In the genomic region with DNA sequence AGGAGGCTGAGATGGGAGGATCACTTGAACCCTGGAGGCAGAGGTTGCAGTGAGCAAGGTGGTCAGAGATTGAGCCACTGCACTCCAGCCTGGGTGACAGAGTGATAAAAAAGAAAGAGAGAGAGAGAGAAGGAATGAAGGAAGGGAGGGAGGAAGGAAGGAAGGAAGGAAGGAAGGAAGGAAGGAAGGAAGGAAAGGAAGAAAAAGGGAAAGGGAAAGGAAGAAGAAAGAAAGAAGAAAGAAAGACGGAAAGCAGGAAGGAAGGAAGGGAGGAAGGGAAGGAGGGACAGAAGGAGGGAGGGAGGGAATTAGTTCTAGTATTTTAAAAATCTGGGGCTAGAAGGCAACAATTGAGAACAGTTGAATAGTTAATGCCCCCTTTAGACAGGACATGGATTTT, we compare ENCODE assay signal across 27 cellular contexts.
"Had no signal": no experiment of that assay in that cellular context is flagged by ENCODE, and none has a peak within 500 bp of the region (broad histone marks: within the 10 kb centered on the region; RNA-seq: fewer than 3 reads in every experiment).

No MANE protein-coding gene starts in this region.

- H3K27ac Mint-ChIP-seq: activated CD4-positive, alpha-beta memory T cell treated with anti-CD3 and anti-CD28 coated beads, Interleukin-2, amount 10 ng/mL, durations not matched to agents 7 days and 5 days; activated CD4-positive, alpha-beta T cell treated with anti-CD3 and anti-CD28 coated beads, Interleukin-2, amount 10 ng/mL, durations not matched to agents 7 days and 5 days; activated naive CD8-positive, alpha-beta T cell treated with anti-CD3 and anti-CD28 coated beads for 36 hours; mesothelial cell of epicardium had no signal

- H3K36me3 Mint-ChIP-seq: mesothelial cell of epicardium had no signal

- DNase-seq: activated CD4-positive, alpha-beta memory T cell treated with anti-CD3 and anti-CD28 coated beads, Interleukin-2, amount 10 ng/mL, durations not matched to agents 7 days and 5 days; activated CD4-positive, alpha-beta T cell treated with anti-CD3 and anti-CD28 coated beads, Interleukin-2, amount 10 ng/mL, durations not matched to agents 7 days and 5 days; activated naive CD4-positive, alpha-beta T cell; activated naive CD8-positive, alpha-beta T cell treated with anti-CD3 and anti-CD28 coated beads for 36 hours; activated T-cell treated with anti-CD3 and anti-CD28 coated beads, Interleukin-2, amount 50 U/mL, for 1 hour; adrenal gland; aorta; body of pancreas; cortex of kidney; kidney; left colon; mammary epithelial cell; naive B cell; occipital lobe; right cardiac atrium; stimulated activated CD4-positive, alpha-beta T cell treated with anti-CD3 and anti-CD28 coated beads, Interleukin-2, amount 100 ng/mL, for 48 hours; stimulated activated naive CD8-positive, alpha-beta T cell treated with anti-CD3 and anti-CD28 coated beads, Interleukin-15, amount 100 ng/mL, for 72 hours; substantia nigra; T-helper 1 cell; upper lobe of left lung had no signal

- ATAC-seq: activated CD4-positive, CD25-positive, alpha-beta regulatory T cell treated with anti-CD3 and anti-CD28 coated beads, Interleukin-2, amount 50 U/mL, for 24 hours; body of pancreas; gastroesophageal sphincter; left colon; right cardiac atrium; stimulated activated naive CD8-positive, alpha-beta T cell treated with anti-CD3 and anti-CD28 coated beads, Interleukin-15, amount 100 ng/mL, for 72 hours had no signal

- H3K9ac ChIP-seq: parathyroid adenoma had no signal

- H3K4me1 ChIP-seq: adrenal gland, body of pancreas, gastroesophageal sphincter, parathyroid adenoma, upper lobe of left lung had no signal

- H3K4me3 Mint-ChIP-seq: activated CD4-positive, alpha-beta memory T cell treated with anti-CD3 and anti-CD28 coated beads, Interleukin-2, amount 10 ng/mL, durations not matched to agents 7 days and 5 days; activated CD4-positive, alpha-beta T cell treated with anti-CD3 and anti-CD28 coated beads, Interleukin-2, amount 10 ng/mL, durations not matched to agents 7 days and 5 days; activated naive CD8-positive, alpha-beta T cell treated with anti-CD3 and anti-CD28 coated beads for 36 hours; mesothelial cell of epicardium; naive B cell; neural crest cell; stimulated activated naive CD8-positive, alpha-beta T cell treated with anti-CD3 and anti-CD28 coated beads, Interleukin-15, amount 100 ng/mL, for 72 hours had no signal

- H3K27me3 Mint-ChIP-seq: activated CD4-positive, alpha-beta memory T cell treated with anti-CD3 and anti-CD28 coated beads, Interleukin-2, amount 10 ng/mL, durations not matched to agents 7 days and 5 days; activated CD4-positive, alpha-beta T cell treated with anti-CD3 and anti-CD28 coated beads, Interleukin-2, amount 10 ng/mL, durations not matched to agents 7 days and 5 days; activated naive CD8-positive, alpha-beta T cell treated with anti-CD3 and anti-CD28 coated beads for 36 hours; naive B cell; stimulated activated naive CD8-positive, alpha-beta T cell treated with anti-CD3 and anti-CD28 coated beads, Interleukin-15, amount 100 ng/mL, for 72 hours had no signal

- H3K27ac ChIP-seq: adrenal gland, body of pancreas, cardiac muscle cell, gastroesophageal sphincter, hepatocyte, parathyroid adenoma, upper lobe of left lung had no signal

- H3K4me2 ChIP-seq: hepatocyte had no signal

- H2AFZ ChIP-seq: hepatocyte, parathyroid adenoma had no signal

- H3K27me3 ChIP-seq: adrenal gland, body of pancreas, cardiac muscle cell, gastroesophageal sphincter, hepatocyte, upper lobe of left lung had no signal

- H3K4me3 ChIP-seq: adrenal gland, body of pancreas, cardiac muscle cell, gastroesophageal sphincter, hepatocyte, upper lobe of left lung had no signal

- H3K79me2 ChIP-seq: hepatocyte, parathyroid adenoma had no signal

- H3K36me3 ChIP-seq: adrenal gland, cardiac muscle cell, gastroesophageal sphincter, upper lobe of left lung had no signal

- H3K4me1 Mint-ChIP-seq: mesothelial cell of epicardium had no signal

- H3K9me3 ChIP-seq: adrenal gland, body of pancreas had no signal
